Comparison of ENCODE assay signal across 34 cellular contexts in the genomic region with DNA sequence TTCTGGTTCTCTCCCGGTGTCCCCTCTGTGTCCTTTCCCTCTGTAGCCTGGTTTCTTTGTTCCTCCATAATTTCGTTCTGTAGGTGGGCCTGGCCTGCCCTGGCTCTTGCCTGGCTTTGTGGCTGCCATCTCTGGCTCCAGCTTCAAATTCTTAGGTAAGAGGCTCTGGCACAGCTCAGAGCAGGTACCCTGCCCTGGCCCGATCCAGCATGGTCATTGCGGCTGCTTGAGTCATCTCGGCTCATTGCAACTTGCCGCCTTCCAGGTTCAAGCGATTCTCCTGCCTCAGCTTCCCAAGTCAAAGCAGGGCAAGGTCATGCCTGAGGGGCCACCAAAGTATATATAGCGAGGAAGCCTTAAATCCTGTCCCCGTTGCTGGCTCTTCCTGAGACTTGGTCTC.
"Had no signal": no experiment of that assay in that cellular context is flagged by ENCODE, and none has a peak within 500 bp of the region (broad histone marks: within the 10 kb centered on the region; RNA-seq: fewer than 3 reads in every experiment).

No MANE protein-coding gene starts in this region.

- H3K27me3 ChIP-seq: MG63 had no signal

- DNase-seq: Karpas-422, Kasumi-1, KG1, MM.1S, MV-4-11, NCI-H1048, NCI-H1092, NCI-H1092 treated with DMSO at 0.1 percent for 48 hours, NCI-H1105, NCI-H1105 treated with DMSO at 0.1 percent for 48 hours, NCI-H1417, NCI-H1417 treated with DMSO at 0.1 percent for 48 hours, NCI-H1436, NCI-H1436 treated with DMSO at 0.1 percent for 48 hours, NCI-H146, NCI-H1694, NCI-H1694 treated with DMSO at 0.1 percent for 48 hours, NCI-H187, NCI-H187 treated with DMSO at 0.1 percent for 48 hours, NCI-H1930, NCI-H2029, NCI-H2029 treated with DMSO at 0.1 percent for 48 hours, NCI-H2081, NCI-H2081 treated with DMSO at 0.1 percent for 48 hours, NCI-H2107, NCI-H2171, NCI-H2171 treated with DMSO at 0.1 percent for 48 hours, NCI-H2227 treated with DMSO at 0.1 percent for 48 hours, NCI-H226, NCI-H345, NCI-H446, NCI-H446 treated with DMSO at 0.1 percent for 48 hours had no signal

- H3K4me3 ChIP-seq: MG63 had no signal

- H3K9me3 ChIP-seq: MG63 had no signal

- H3K27ac ChIP-seq: KMS-11 had no signal

- H3K4me2 ChIP-seq: KMS-11 had no signal

- H3K9ac ChIP-seq: KMS-11 had no signal

- H3K36me3 ChIP-seq: MG63 had no signal
